Comparison of ENCODE assay signal across 8 cellular contexts in the genomic region with DNA sequence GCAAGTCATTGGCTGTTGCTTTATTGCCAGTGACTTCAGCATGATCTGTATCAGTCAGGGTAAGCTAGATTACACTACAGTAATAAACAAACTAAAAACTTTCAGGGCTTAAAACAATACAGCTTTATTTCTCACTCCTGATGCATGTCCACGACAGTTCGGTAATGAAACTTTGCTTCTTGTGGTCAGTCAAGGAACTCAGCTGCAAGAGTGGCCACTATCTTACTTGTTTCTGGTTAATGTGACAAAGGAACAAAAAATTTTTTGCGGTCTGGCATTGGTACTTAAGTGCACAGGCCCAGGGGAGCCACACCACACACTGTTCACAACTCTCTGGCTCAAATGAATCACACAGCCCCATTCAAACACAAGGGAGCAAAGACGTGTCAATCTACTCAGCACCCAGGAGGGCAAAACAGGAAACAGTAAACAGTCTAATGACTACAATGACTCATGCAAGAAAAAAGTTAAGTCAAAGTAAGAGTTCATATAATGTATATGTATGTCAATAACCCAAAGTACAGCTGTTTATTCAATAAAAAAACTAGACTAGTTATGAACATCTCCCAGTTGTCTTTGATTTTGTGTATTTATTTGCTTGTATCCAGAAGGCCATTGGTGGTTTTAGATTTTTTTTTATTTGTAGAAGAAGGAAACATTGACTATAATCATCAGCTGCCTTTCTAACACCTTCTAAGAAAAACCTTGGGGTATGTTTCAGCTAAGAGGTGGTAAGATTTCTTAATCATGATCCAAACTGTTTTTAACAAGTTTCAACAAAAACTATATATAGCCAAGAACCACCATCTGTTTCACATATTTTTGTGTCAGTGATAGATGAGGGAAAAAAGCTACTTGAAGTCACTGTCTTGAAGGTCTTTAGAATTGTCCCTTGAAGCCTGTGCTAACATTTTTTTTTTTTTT.
A peak's percentile ranks its signal among the peaks of the same experiment; 100 is the strongest.
DNase-seq lines count a peak whose midpoint lies in the region; ATAC-seq lines count a peak whose summit lies in the region.

No MANE protein-coding gene starts in this region.

- peak; percentile 97 for DNase-seq in EH (ENCODE audit: low read depth)
- DNase-seq in HT-29 (ENCODE audit: low spot score) = peak; percentile 92
- peak; percentile 5 for DNase-seq in activated T-cell treated with anti-CD3 and anti-CD28 coated beads for 4 hours
- no peak for DNase-seq in left cardiac atrium
- DNase-seq in stimulated activated CD8-positive, alpha-beta memory T cell treated with anti-CD3 and anti-CD28 coated beads, Interleukin-12 subunit alpha, Interleukin-12 subunit beta, amount 100 ng/mL, for 24 hours (ENCODE audit: extremely low read depth) = peak; percentile 33
- DNase-seq in DMS153 treated with DMSO at 0.1 percent for 48 hours (lab: John Stamatoyannopoulos, UW; ENCODE audit: unreplicated experiment) = no peak
- DNase-seq in NCI-H1105 (lab: John Stamatoyannopoulos, UW) = no peak

- ATAC-seq in GM21528 (IDR thresholded peaks at IDR 0.05; ENCODE audit: low FRiP score, unreplicated experiment) = peak; percentile 100
- peak; percentile 83 to 99 for ATAC-seq in left cardiac atrium

- intact Hi-C loops in left cardiac atrium (cut with DNase I) = no loop called here

Comparison
In these comparisons a context has a peak if more than half of its experiments do, and no peak if none do; other contexts are left out.
1. DNase-seq: peak in EH (single experiment), HT-29 (single experiment), activated T-cell treated with anti-CD3 and anti-CD28 coated beads for 4 hours (single experiment) and stimulated activated CD8-positive, alpha-beta memory T cell treated with anti-CD3 and anti-CD28 coated beads, Interleukin-12 subunit alpha, Interleukin-12 subunit beta, amount 100 ng/mL, for 24 hours (single experiment); none in left cardiac atrium (single experiment), DMS153 treated with DMSO at 0.1 percent for 48 hours (single experiment) and NCI-H1105 (single experiment).